20 cellular contexts compared by ENCODE assay signal in the genomic region with DNA sequence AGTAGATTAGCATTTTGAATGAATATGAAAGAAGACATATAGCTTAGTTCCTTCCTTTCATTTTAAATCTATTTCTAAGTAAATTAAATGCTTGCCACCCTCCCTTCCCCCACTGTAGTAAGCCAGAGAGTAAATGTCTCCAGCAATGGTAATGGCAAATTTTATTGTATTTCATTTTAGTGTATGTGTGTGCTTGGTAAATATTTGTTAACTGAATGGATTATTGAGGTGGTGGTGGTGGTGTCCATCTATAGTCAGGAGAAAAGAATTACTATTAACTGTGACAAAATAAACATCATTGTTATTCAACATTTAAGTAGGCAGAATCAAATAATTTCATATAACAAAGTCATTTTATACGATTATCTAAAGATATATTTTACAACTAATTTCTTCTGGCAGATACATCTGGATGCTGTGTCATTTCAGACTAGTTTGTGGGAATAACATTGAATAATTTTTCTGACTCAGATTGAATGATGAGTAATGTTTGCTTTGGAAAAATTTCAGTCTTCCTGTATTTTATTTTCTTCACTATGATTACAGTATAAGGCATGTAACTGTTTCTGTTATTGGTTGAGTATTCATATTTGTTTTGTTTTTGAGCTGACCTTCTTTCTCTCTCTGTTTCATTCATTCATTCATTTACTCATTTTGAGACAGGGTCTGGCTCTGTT. TPM values are rescaled to one million over a fixed set of nuclear protein-coding genes. Genes with fewer than 3 reads are reported as not detected.
DNase-seq lines count a peak whose midpoint lies in the region; ATAC-seq and TF ChIP-seq lines count a peak whose summit lies in the region.
"Had no signal": no experiment of that assay in that cellular context is flagged by ENCODE, and none has a peak within 500 bp of the region (broad histone marks: within the 10 kb centered on the region; RNA-seq: fewer than 3 reads in every experiment).

No MANE protein-coding gene starts in this region.

- intact Hi-C loops in psoas muscle (cut with DNase I): no loop called here

- H3K4me1 Mint-ChIP-seq in activated naive CD8-positive, alpha-beta T cell treated with anti-CD3 and anti-CD28 coated beads, Interleukin-2, amount 50 U/mL, for 24 hours: no peaks in the 10 kb centered on the region
- H3K4me1 Mint-ChIP-seq: CD4-positive, CD25-positive, alpha-beta regulatory T cell had no signal

- WGBS in psoas muscle, 3 donors: 50 to 89% (median 76%) methylated on average over 1 of the region's 1 CpG

- ATAC-seq in psoas muscle: no peak
- ATAC-seq in activated naive CD8-positive, alpha-beta T cell treated with anti-CD3 and anti-CD28 coated beads, Interleukin-2, amount 50 U/mL, for 24 hours: no peak

- H3K4me3 ChIP-seq in epithelial cell of esophagus (ENCODE audit: low read length) (no peak overlapping the region), psoas muscle (no peak overlapping the region)
- H3K4me3 ChIP-seq: esophagus squamous epithelium, prostate gland, vagina had no signal

- H3K27me3 ChIP-seq in psoas muscle (ENCODE audit: insufficient read depth in 3 of 3, low read length in 2 of 3): no peaks in the 10 kb centered on the region
- H3K27me3 ChIP-seq: esophagus squamous epithelium, vagina had no signal

- H3K36me3 Mint-ChIP-seq in activated naive CD8-positive, alpha-beta T cell treated with anti-CD3 and anti-CD28 coated beads, Interleukin-2, amount 50 U/mL, for 24 hours (ENCODE audit: low read depth): no peaks in the 10 kb centered on the region
- H3K36me3 Mint-ChIP-seq: CD4-positive, CD25-positive, alpha-beta regulatory T cell had no signal

- no peaks in the 10 kb centered on the region for H3K27me3 Mint-ChIP-seq in activated naive CD8-positive, alpha-beta T cell treated with anti-CD3 and anti-CD28 coated beads, Interleukin-2, amount 50 U/mL, for 24 hours
- H3K27me3 Mint-ChIP-seq: CD4-positive, CD25-positive, alpha-beta regulatory T cell had no signal

- H3K4me3 Mint-ChIP-seq in activated naive CD8-positive, alpha-beta T cell treated with anti-CD3 and anti-CD28 coated beads, Interleukin-2, amount 50 U/mL, for 24 hours: no peak overlapping the region
- H3K4me3 Mint-ChIP-seq: CD4-positive, CD25-positive, alpha-beta regulatory T cell had no signal

- no peak overlapping the region for H3K27ac ChIP-seq in psoas muscle
- H3K27ac ChIP-seq: esophagus squamous epithelium, prostate gland, vagina had no signal

- H3K27ac Mint-ChIP-seq in activated naive CD8-positive, alpha-beta T cell treated with anti-CD3 and anti-CD28 coated beads, Interleukin-2, amount 50 U/mL, for 24 hours: no peak overlapping the region
- H3K27ac Mint-ChIP-seq: CD4-positive, CD25-positive, alpha-beta regulatory T cell had no signal

- H3K9me3 ChIP-seq in psoas muscle: no peaks in the 10 kb centered on the region
- H3K9me3 ChIP-seq: esophagus squamous epithelium, prostate gland, vagina had no signal

- H3K4me1 ChIP-seq in psoas muscle: no peaks in the 10 kb centered on the region
- H3K4me1 ChIP-seq: esophagus squamous epithelium, prostate gland had no signal

- TF ChIP-seq CTCF in epithelial cell of esophagus (IDR thresholded peaks at IDR 0.05; ENCODE audit: insufficient read depth, low read depth, low read length, missing control alignments) (no peak), psoas muscle (IDR thresholded peaks at IDR 0.05) (no peak)

- no peaks in the 10 kb centered on the region for H3K36me3 ChIP-seq in psoas muscle (ENCODE audit: insufficient read depth in 1 of 2, low read depth in 1 of 2)
- H3K36me3 ChIP-seq: esophagus squamous epithelium, prostate gland, vagina had no signal

- peaks cover 4% of the 10 kb centered on the region for H3K9me3 Mint-ChIP-seq in activated naive CD8-positive, alpha-beta T cell treated with anti-CD3 and anti-CD28 coated beads, Interleukin-2, amount 50 U/mL, for 24 hours

- peak; percentile 20 for DNase-seq in GM03348 (ENCODE audit: low spot score)
- peak; percentile 38 for DNase-seq in RKO (ENCODE audit: low spot score)
- peak; percentile 70 for DNase-seq in epithelial cell of esophagus (ENCODE audit: low read depth)
- DNase-seq in pulmonary artery endothelial cell (ENCODE audit: low read depth, low spot score): peak; percentile 13
- no peak for DNase-seq in psoas muscle
- DNase-seq in COLO668 (lab: John Stamatoyannopoulos, UW; ENCODE audit: unreplicated experiment): no peak
- no peak for DNase-seq in activated CD4-positive, alpha-beta T cell treated with anti-CD3 and anti-CD28 coated beads for 48 hours
- DNase-seq in activated naive CD8-positive, alpha-beta T cell treated with anti-CD3 and anti-CD28 coated beads, Interleukin-2, amount 50 U/mL, for 24 hours: no peak
- DNase-seq: activated CD8-positive, alpha-beta memory T cell treated with anti-CD3 and anti-CD28 coated beads for 24 hours; activated gamma-delta T cell; CD4-positive, CD25-positive, alpha-beta regulatory T cell; cerebellar nuclear complex; esophagus squamous epithelium; KG1; NCI-H1694; stimulated activated CD4-positive, alpha-beta T cell treated with anti-CD3 and anti-CD28 coated beads, Interleukin-2, amount 100 ng/mL, for 24 hours had no signal

RNA-seq across cellular contexts. Expression of gene ASXL3, which starts 18.3 kb away (rescaled TPM):
- total RNA-seq in pulmonary artery endothelial cell (0.07 and 0.18 TPM in 2 replicates), psoas muscle (under 1 TPM; 0.08 to 0.41 (median 0.17) TPM)
- polyA plus RNA-seq in psoas muscle: under 1 TPM in 1 of 3 donors, not detected in 2; 0.01 TPM
- total RNA-seq: CD4-positive, CD25-positive, alpha-beta regulatory T cell; SK-MEL-5 had no signal
- polyA plus RNA-seq: CD4-positive, CD25-positive, alpha-beta regulatory T cell; keratinocyte had no signal

Comparison
In these comparisons a context has a peak if more than half of its experiments do, and no peak if none do; other contexts are left out.
1. DNase-seq: peak in GM03348 (single experiment), RKO (single experiment), epithelial cell of esophagus (single experiment) and pulmonary artery endothelial cell (single experiment); none in psoas muscle (0 of 2), COLO668 (single experiment), activated CD4-positive, alpha-beta T cell treated with anti-CD3 and anti-CD28 coated beads for 48 hours (single experiment) and activated naive CD8-positive, alpha-beta T cell treated with anti-CD3 and anti-CD28 coated beads, Interleukin-2, amount 50 U/mL, for 24 hours (single experiment).